ENCODE assay signal across 17 cellular contexts in the genomic region with DNA sequence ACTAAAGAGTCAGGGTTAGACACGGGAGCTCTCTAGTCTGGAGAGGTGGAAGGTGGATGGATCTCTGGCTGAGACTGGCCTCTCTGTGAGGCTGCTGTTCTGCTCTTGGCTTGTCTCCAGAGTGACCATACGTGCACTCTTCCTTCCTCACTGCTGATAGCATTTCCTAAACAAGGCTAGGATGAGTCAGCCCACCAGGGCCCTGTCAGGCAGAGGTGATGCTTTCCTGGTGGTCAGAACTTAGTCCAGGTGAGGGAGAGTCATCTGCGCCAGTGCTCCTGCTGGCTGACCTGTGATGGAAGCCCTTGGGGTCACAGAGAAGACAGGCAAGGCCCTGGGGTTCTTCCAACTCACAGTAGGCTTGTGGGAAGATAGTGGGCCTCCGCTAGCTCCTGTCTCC. TPM values are rescaled to one million over a fixed set of nuclear protein-coding genes. Genes with fewer than 3 reads are reported as not detected.
DNase-seq lines count a peak whose midpoint lies in the region; ATAC-seq and TF ChIP-seq lines count a peak whose summit lies in the region.
"Had no signal": no experiment of that assay in that cellular context is flagged by ENCODE, and none has a peak within 500 bp of the region (broad histone marks: within the 10 kb centered on the region; RNA-seq: fewer than 3 reads in every experiment).

No MANE protein-coding gene starts in this region.

- H3K14ac ChIP-seq in mesenchymal stem cell (ENCODE audit: low read length in 2 of 2): peak overlapping the region in 1 of 2 experiments; percentile 53

- H2BK12ac ChIP-seq in mesenchymal stem cell (ENCODE audit: low read length in 2 of 2): no peak overlapping the region

- H3K4me2 ChIP-seq in GM23248 (ENCODE audit: unreplicated experiment): no peak overlapping the region
- no peak overlapping the region for H3K4me2 ChIP-seq in mesenchymal stem cell (ENCODE audit: low read length, poor library complexity, severe bottlenecking)

- no peak overlapping the region for H2BK15ac ChIP-seq in mesenchymal stem cell (ENCODE audit: low read depth, poor library complexity, severe bottlenecking)

- H3K9ac ChIP-seq in GM23248 (no peak overlapping the region), endodermal cell (ENCODE audit: extremely low read depth, low read length, poor library complexity, severe bottlenecking) (no peak overlapping the region), mesenchymal stem cell (ENCODE audit: low read length) (no peak overlapping the region)

- H4K91ac ChIP-seq in mesenchymal stem cell (ENCODE audit: low read length): no peak overlapping the region

- no peaks in the 10 kb centered on the region for H3K9me3 ChIP-seq in GM23248 (ENCODE audit: low read depth)
- H3K9me3 ChIP-seq in endodermal cell (ENCODE audit: control insufficient read depth, low read length): no peaks in the 10 kb centered on the region
- H3K9me3 ChIP-seq in mesenchymal stem cell (ENCODE audit: control insufficient read depth, low read length): no peaks in the 10 kb centered on the region

- no peak for ATAC-seq in HG03097 (IDR thresholded peaks at IDR 0.05; ENCODE audit: low FRiP score, unreplicated experiment)
- ATAC-seq: Panc1, sciatic nerve had no signal

- H3K27me3 ChIP-seq in GM23248 (replicated peaks; ENCODE audit: insufficient read depth): no peaks in the 10 kb centered on the region
- H3K27me3 ChIP-seq in endodermal cell (ENCODE audit: control insufficient read depth, insufficient read depth, low read length, poor library complexity, severe bottlenecking): no peaks in the 10 kb centered on the region
- peaks cover 19 to 37% of the 10 kb centered on the region in 2 experiments for H3K27me3 ChIP-seq in mesenchymal stem cell (ENCODE audit: control insufficient read depth in 1 of 2, insufficient read depth in 1 of 2, low read length in 2 of 2)

- DNase-seq in GM23248 (peak; percentile 46), RPMI8226 (peak; percentile 42), endodermal cell (peak; percentile 35), mesenchymal stem cell (peak; percentile 69), inferior parietal cortex (ENCODE audit: extremely low spot score) (no peak), hepatic stellate cell (ENCODE audit: low spot score) (no peak)
- DNase-seq in stimulated activated CD4-positive, alpha-beta T cell treated with anti-CD3 and anti-CD28 coated beads, Interleukin-4, amount 100 ng/mL, for 4 hours: no peak
- DNase-seq: activated naive CD4-positive, alpha-beta T cell treated with Interleukin-2 at 50 U/mL for 16 hours; C1 segment of cervical spinal cord; naive B cell; NCI-H1105; NCI-H446 had no signal

- H3K18ac ChIP-seq in mesenchymal stem cell (ENCODE audit: low read depth in 1 of 2, low read length in 2 of 2): no peak overlapping the region

- H3K79me1 ChIP-seq in mesenchymal stem cell (replicated peaks; ENCODE audit: low read length, poor library complexity, severe bottlenecking): no peaks in the 10 kb centered on the region

- H3K36me3 Mint-ChIP-seq in endodermal cell (ENCODE audit: low read depth): peaks cover 76% of the 10 kb centered on the region
- H3K36me3 Mint-ChIP-seq: naive B cell had no signal

- H2BK5ac ChIP-seq in mesenchymal stem cell (ENCODE audit: low read depth, low read length, poor library complexity, severe bottlenecking): no peak overlapping the region

- H2BK120ac ChIP-seq in mesenchymal stem cell (ENCODE audit: low read depth, low read length): no peak overlapping the region

- H4K8ac ChIP-seq in mesenchymal stem cell (ENCODE audit: low read length): no peak overlapping the region

- H3K9me2 ChIP-seq in GM23248 (ENCODE audit: insufficient read depth): no peaks in the 10 kb centered on the region

- H4K20me1 ChIP-seq in GM23248 (ENCODE audit: insufficient read depth): no peaks in the 10 kb centered on the region

- H3K4me3 ChIP-seq in GM23248 (no peak overlapping the region), endodermal cell (ENCODE audit: low read length) (no peak overlapping the region), mesenchymal stem cell (ENCODE audit: insufficient read depth in 1 of 2, low read depth in 1 of 2, low read length in 2 of 2) (no peak overlapping the region)

- H2AK5ac ChIP-seq in mesenchymal stem cell (ENCODE audit: low read length, severe bottlenecking): no peak overlapping the region

- no peak overlapping the region for H2AFZ ChIP-seq in GM23248
- no peak overlapping the region for H2AFZ ChIP-seq in mesenchymal stem cell (ENCODE audit: low read depth, low read length)

- no peaks in the 10 kb centered on the region for H3F3A ChIP-seq in GM23248 (ENCODE audit: insufficient read depth)

- in situ Hi-C loops in GM23248 (cut with MboI): no loop called here

- H3K4me1 ChIP-seq in GM23248 (ENCODE audit: insufficient read depth) (no peaks in the 10 kb centered on the region), endodermal cell (ENCODE audit: control insufficient read depth, insufficient read depth, low read length) (peaks cover 22% of the 10 kb centered on the region), mesenchymal stem cell (ENCODE audit: control insufficient read depth, insufficient read depth, low read depth, low read length) (peaks cover 9% of the 10 kb centered on the region)

- H3K4me1 Mint-ChIP-seq in endodermal cell: peaks cover 9% of the 10 kb centered on the region
- H3K4me1 Mint-ChIP-seq: naive B cell had no signal

- 46 to 55% methylated on average over 3 to 4 of the region's 4 CpGs for WGBS in GM23248 (ENCODE audit: low coverage in 1 of 2, low lambda C conversion rate in 2 of 2, missing lambda C conversion rate in 2 of 2), 2 experiments
- 90 to 93% methylated on average over 3 to 4 of the region's 4 CpGs for WGBS in endodermal cell (ENCODE audit: insufficient coverage in 1 of 2, insufficient read length in 1 of 2), 2 experiments
- WGBS in mesenchymal stem cell: 58% methylated on average over 4 of the region's 4 CpGs

- H3K36me3 ChIP-seq in GM23248 (ENCODE audit: low read depth): no peaks in the 10 kb centered on the region
- peaks cover 84% of the 10 kb centered on the region for H3K36me3 ChIP-seq in endodermal cell (ENCODE audit: control insufficient read depth, insufficient read depth, low read length)
- H3K36me3 ChIP-seq in mesenchymal stem cell (ENCODE audit: control insufficient read depth in 1 of 2, insufficient read depth in 2 of 2, low read depth in 1 of 2, low read length in 2 of 2): no peaks in the 10 kb centered on the region

- peak overlapping the region; percentile 22 for H3K27ac Mint-ChIP-seq in endodermal cell
- H3K27ac Mint-ChIP-seq: T-helper 2 cell treated with Interferon-gamma antibody and Interleukin-4, amounts not matched to agents 5 μg/mL and 100 μg/mL, for 36 hours had no signal

- no peaks in the 10 kb centered on the region for H3K27me3 Mint-ChIP-seq in endodermal cell (ENCODE audit: insufficient read depth)

- H3K27ac ChIP-seq in GM23248 (no peak overlapping the region), endodermal cell (ENCODE audit: low read depth, low read length) (no peak overlapping the region), mesenchymal stem cell (ENCODE audit: low read length, poor library complexity, severe bottlenecking) (no peak overlapping the region)

- H3K23ac ChIP-seq in mesenchymal stem cell (ENCODE audit: low read length in 2 of 2): no peak overlapping the region

- no peak for TF ChIP-seq CTCF in endodermal cell (conservative IDR thresholded peaks at IDR 0.05)

- H3K4ac ChIP-seq in mesenchymal stem cell (ENCODE audit: low read depth in 1 of 2, low read length in 2 of 2): no peak overlapping the region

- no peaks in the 10 kb centered on the region for H3K9me3 Mint-ChIP-seq in endodermal cell
- H3K9me3 Mint-ChIP-seq: naive B cell; T-helper 2 cell treated with Interferon-gamma antibody and Interleukin-4, amounts not matched to agents 5 μg/mL and 100 μg/mL, for 36 hours had no signal

- H3K79me2 ChIP-seq in GM23248 (ENCODE audit: insufficient read depth): no peaks in the 10 kb centered on the region

- no peak overlapping the region for H3K4me3 Mint-ChIP-seq in endodermal cell
- H3K4me3 Mint-ChIP-seq: naive B cell; T-helper 2 cell treated with Interferon-gamma antibody and Interleukin-4, amounts not matched to agents 5 μg/mL and 100 μg/mL, for 36 hours had no signal

RNA-seq across cellular contexts. Expression of a gene that starts 16.3 kb away (rescaled TPM):
- total RNA-seq in GM23248 (2014; rRNA removed; shearing (Covaris generic)): 0.13 and 5.0 TPM in 2 replicates
- polyA plus RNA-seq in GM23248 (2016; fragmentation: Nextera tagmentation; extraction: Ambion mirVana): 0.04 TPM in 1 of 2 replicates, not detected in the other
- total RNA-seq in endodermal cell: 10 to 100 TPM; 57.8 to 94.1 TPM
- 14.0 TPM for polyA plus RNA-seq in endodermal cell (2013, experiment 1 of 2)
- 17.0 TPM for polyA plus RNA-seq in endodermal cell (2013, experiment 2 of 2)
- 1.2 TPM for polyA plus RNA-seq in mesenchymal stem cell (2013, experiment 1 of 2)
- polyA plus RNA-seq in mesenchymal stem cell (2013, experiment 2 of 2): 1.1 TPM

RNA-seq across cellular contexts. Expression of a gene that starts 51.0 kb away (rescaled TPM):
- not detected in 2 replicates for total RNA-seq in GM23248 (2014; rRNA removed; shearing (Covaris generic))
- polyA plus RNA-seq in GM23248 (2016; fragmentation: Nextera tagmentation; extraction: Ambion mirVana): not detected in 2 replicates
- not detected for total RNA-seq in endodermal cell
- polyA plus RNA-seq in endodermal cell (2013, experiment 1 of 2): not detected
- not detected for polyA plus RNA-seq in endodermal cell (2013, experiment 2 of 2)
- not detected for polyA plus RNA-seq in mesenchymal stem cell (2013, experiment 1 of 2)
- not detected for polyA plus RNA-seq in mesenchymal stem cell (2013, experiment 2 of 2)
- total RNA-seq: subcutaneous adipose tissue had no signal

Comparison
In these comparisons a context has a peak if more than half of its experiments do, and no peak if none do; other contexts are left out.
1. DNase-seq: peak in GM23248 (single experiment), RPMI8226 (single experiment), endodermal cell (single experiment) and mesenchymal stem cell (single experiment); none in inferior parietal cortex (single experiment), stimulated activated CD4-positive, alpha-beta T cell treated with anti-CD3 and anti-CD28 coated beads, Interleukin-4, amount 100 ng/mL, for 4 hours (0 of 2) and hepatic stellate cell (single experiment).